Comparison of ENCODE assay signal across 14 cellular contexts in genomic region chr7:105890290-105890997, GRCh38. TPM values are rescaled to one million over a fixed set of nuclear protein-coding genes. Genes with fewer than 3 reads are reported as not detected.
DNase-seq lines count a peak whose midpoint lies in the region; ATAC-seq, FAIRE-seq and TF ChIP-seq lines count a peak whose summit lies in the region.
"Had no signal": no experiment of that assay in that cellular context is flagged by ENCODE, and none has a peak within 500 bp of the region (broad histone marks: within the 10 kb centered on the region; RNA-seq: fewer than 3 reads in every experiment).

No MANE protein-coding gene starts in this region.

- H3K9me3 Mint-ChIP-seq in activated CD4-positive, alpha-beta T cell treated with anti-CD3 and anti-CD28 coated beads for 36 hours (ENCODE audit: low read depth), result no peaks in the 10 kb centered on the region
- no peaks in the 10 kb centered on the region for H3K9me3 Mint-ChIP-seq in activated CD4-positive, alpha-beta T cell treated with anti-CD3 and anti-CD28 coated beads, Interleukin-2, amount 10 ng/mL, durations not matched to agents 24 days and 14 days
- H3K9me3 Mint-ChIP-seq in activated CD8-positive, alpha-beta T cell treated with anti-CD3 and anti-CD28 coated beads for 36 hours, result peaks cover 3% of the 10 kb centered on the region
- H3K9me3 Mint-ChIP-seq: H9 had no signal

- H4K20me1 ChIP-seq in smooth muscle cell (ENCODE audit: low read depth), result no peaks in the 10 kb centered on the region

- H3K4me1 ChIP-seq in smooth muscle cell (ENCODE audit: low read depth) (peaks cover 4% of the 10 kb centered on the region), vagina (no peaks in the 10 kb centered on the region)

- POLR2A ChIA-PET in activated CD4-positive, alpha-beta T cell treated with anti-CD3 and anti-CD28 coated beads for 36 hours (lab: Charles Lee), result no interaction called here
- POLR2A ChIA-PET in activated CD8-positive, alpha-beta T cell treated with anti-CD3 and anti-CD28 coated beads for 36 hours (lab: Charles Lee), result interaction anchor here (1.1 kb wide), 1 partner anchor 14 kb away, joined by 5 read pairs; no protein-coding TSS in a partner anchor

- H3K27ac Mint-ChIP-seq in activated CD4-positive, alpha-beta T cell treated with anti-CD3 and anti-CD28 coated beads for 36 hours, result no peak overlapping the region
- H3K27ac Mint-ChIP-seq in activated CD4-positive, alpha-beta T cell treated with anti-CD3 and anti-CD28 coated beads, Interleukin-2, amount 10 ng/mL, durations not matched to agents 24 days and 14 days, result no peak overlapping the region
- H3K27ac Mint-ChIP-seq in activated CD8-positive, alpha-beta T cell treated with anti-CD3 and anti-CD28 coated beads for 36 hours, result no peak overlapping the region
- H3K27ac Mint-ChIP-seq: H9 had no signal

- H2AFZ ChIP-seq in smooth muscle cell (ENCODE audit: low read depth), result no peak overlapping the region

- CTCF ChIA-PET in activated CD4-positive, alpha-beta T cell treated with anti-CD3 and anti-CD28 coated beads for 36 hours (lab: Charles Lee), result interaction anchor here (0.6 to 1.1 kb wide), 4 partner anchors 85 to 128 kb away, joined by 3 to 4 read pairs (median 3); no protein-coding TSS in a partner anchor
- CTCF ChIA-PET in activated CD8-positive, alpha-beta T cell treated with anti-CD3 and anti-CD28 coated beads for 36 hours (lab: Charles Lee), result interaction anchor here (1.2 to 2.0 kb wide), 2 partner anchors 13 to 119 kb away, joined by 3 to 6 read pairs; no protein-coding TSS in a partner anchor

- peaks cover 3% of the 10 kb centered on the region for H3K27me3 Mint-ChIP-seq in activated CD4-positive, alpha-beta T cell treated with anti-CD3 and anti-CD28 coated beads for 36 hours
- peaks cover 29% of the 10 kb centered on the region for H3K27me3 Mint-ChIP-seq in activated CD4-positive, alpha-beta T cell treated with anti-CD3 and anti-CD28 coated beads, Interleukin-2, amount 10 ng/mL, durations not matched to agents 24 days and 14 days
- no peaks in the 10 kb centered on the region for H3K27me3 Mint-ChIP-seq in activated CD8-positive, alpha-beta T cell treated with anti-CD3 and anti-CD28 coated beads for 36 hours

- H3K4me3 Mint-ChIP-seq in activated CD4-positive, alpha-beta T cell treated with anti-CD3 and anti-CD28 coated beads for 36 hours, result no peak overlapping the region
- no peak overlapping the region for H3K4me3 Mint-ChIP-seq in activated CD4-positive, alpha-beta T cell treated with anti-CD3 and anti-CD28 coated beads, Interleukin-2, amount 10 ng/mL, durations not matched to agents 24 days and 14 days
- H3K4me3 Mint-ChIP-seq in activated CD8-positive, alpha-beta T cell treated with anti-CD3 and anti-CD28 coated beads for 36 hours, result no peak overlapping the region
- H3K4me3 Mint-ChIP-seq: H9 had no signal

- H3K79me2 ChIP-seq in smooth muscle cell (ENCODE audit: low read depth), result no peaks in the 10 kb centered on the region

- H3K9ac ChIP-seq in smooth muscle cell (ENCODE audit: low read depth), result no peak overlapping the region

- FAIRE-seq in bronchial epithelial cell (lab: Jason Lieb, UNC), result no peak
- FAIRE-seq: endothelial cell of umbilical vein had no signal

- no peak for TF ChIP-seq CTCF in activated CD8-positive, alpha-beta T cell treated with anti-CD3 and anti-CD28 coated beads for 36 hours (IDR thresholded peaks at IDR 0.05)
- TF ChIP-seq CTCF in bronchial epithelial cell (IDR thresholded peaks at IDR 0.05; ENCODE audit: insufficient read depth, low read length, severe bottlenecking) (no peak), smooth muscle cell (IDR thresholded peaks at IDR 0.05; ENCODE audit: borderline replicate concordance, insufficient read depth, poor library complexity, severe bottlenecking) (no peak), vagina (IDR thresholded peaks at IDR 0.05) (no peak)

- DNase-seq in activated CD4-positive, alpha-beta T cell treated with anti-CD3 and anti-CD28 coated beads for 36 hours, result peak; percentile 73
- DNase-seq in activated CD4-positive, alpha-beta T cell treated with anti-CD3 and anti-CD28 coated beads, Interleukin-2, amount 10 ng/mL, durations not matched to agents 24 days and 14 days, result no peak
- DNase-seq in activated CD8-positive, alpha-beta T cell treated with anti-CD3 and anti-CD28 coated beads for 36 hours, result peak; percentile 84
- DNase-seq in bronchial epithelial cell (ENCODE audit: low read depth), result peak; percentile 64
- no peak for DNase-seq in smooth muscle cell (lab: John Stamatoyannopoulos, UW; ENCODE audit: unreplicated experiment)
- no peak for DNase-seq in vagina (ENCODE audit: extremely low spot score in 2 of 2)
- no peak for DNase-seq in globus pallidus (ENCODE audit: low spot score)
- DNase-seq: central memory CD4-positive, alpha-beta T cell; H9; hippocampal formation; NCI-H187 treated with DMSO at 0.1 percent for 48 hours; transverse colon had no signal

- H3K4me3 ChIP-seq in bronchial epithelial cell (ENCODE audit: low read depth, low read length) (no peak overlapping the region), smooth muscle cell (no peak overlapping the region), vagina (no peak overlapping the region)
- H3K4me3 ChIP-seq: transverse colon had no signal

- no peak overlapping the region for H3K27ac ChIP-seq in smooth muscle cell (ENCODE audit: low read depth)
- H3K27ac ChIP-seq in vagina, result no peak overlapping the region
- H3K27ac ChIP-seq: transverse colon had no signal

- no peaks in the 10 kb centered on the region for H3K9me3 ChIP-seq in smooth muscle cell (replicated peaks; ENCODE audit: low read depth)
- H3K9me3 ChIP-seq in vagina, result no peaks in the 10 kb centered on the region
- H3K9me3 ChIP-seq: transverse colon had no signal

- 34% methylated on average over 4 of the region's 4 CpGs for WGBS in smooth muscle cell (ENCODE audit: low lambda C conversion rate)

- H3K36me3 ChIP-seq in bronchial epithelial cell (ENCODE audit: control insufficient read depth, insufficient read depth, low read length) (no peaks in the 10 kb centered on the region), smooth muscle cell (ENCODE audit: low read depth) (no peaks in the 10 kb centered on the region), vagina (no peaks in the 10 kb centered on the region)
- H3K36me3 ChIP-seq: transverse colon had no signal

- H3K4me2 ChIP-seq in smooth muscle cell, result peak overlapping the region; percentile 24

- H3F3A ChIP-seq in smooth muscle cell (ENCODE audit: low read depth), result no peaks in the 10 kb centered on the region

- H3K27me3 ChIP-seq in bronchial epithelial cell (ENCODE audit: control insufficient read depth, insufficient read depth, low read length), result no peaks in the 10 kb centered on the region
- H3K27me3 ChIP-seq in smooth muscle cell (ENCODE audit: low read depth), result no peaks in the 10 kb centered on the region
- H3K27me3 ChIP-seq in vagina, result no peaks in the 10 kb centered on the region
- H3K27me3 ChIP-seq: transverse colon had no signal

- peak; percentile 89 for ATAC-seq in activated CD4-positive, alpha-beta T cell treated with anti-CD3 and anti-CD28 coated beads for 36 hours
- ATAC-seq in activated CD8-positive, alpha-beta T cell treated with anti-CD3 and anti-CD28 coated beads for 36 hours, result peak; percentile 91
- ATAC-seq in HG03135 (IDR thresholded peaks at IDR 0.05; ENCODE audit: unreplicated experiment), result no peak

- intact Hi-C loops in activated CD4-positive, alpha-beta T cell treated with anti-CD3 and anti-CD28 coated beads for 36 hours (cut with DNase I, micrococcal nuclease), result loop anchor here (1.0 to 5.0 kb wide), 4 partner anchors 37 to 81 kb away; no protein-coding TSS in a partner anchor
- intact Hi-C loops in activated CD4-positive, alpha-beta T cell treated with anti-CD3 and anti-CD28 coated beads, Interleukin-2, amount 10 ng/mL, durations not matched to agents 24 days and 14 days (cut with micrococcal nuclease), result loop anchor here (1.0 kb wide), 2 partner anchors 35 to 81 kb away; no protein-coding TSS in a partner anchor
- intact Hi-C loops in activated CD8-positive, alpha-beta T cell treated with anti-CD3 and anti-CD28 coated beads for 36 hours (cut with micrococcal nuclease), result loop anchor here (1.0 kb wide), 1 partner anchor 35 kb away; no protein-coding TSS in a partner anchor
- intact Hi-C loops in vagina (cut with DNase I), result no loop called here

- no peak for TF ChIP-seq POLR2A in vagina (IDR thresholded peaks at IDR 0.05)

- H3K36me3 Mint-ChIP-seq in activated CD4-positive, alpha-beta T cell treated with anti-CD3 and anti-CD28 coated beads for 36 hours (ENCODE audit: low read depth), result peaks cover 5% of the 10 kb centered on the region
- H3K36me3 Mint-ChIP-seq in activated CD4-positive, alpha-beta T cell treated with anti-CD3 and anti-CD28 coated beads, Interleukin-2, amount 10 ng/mL, durations not matched to agents 24 days and 14 days (ENCODE audit: low read depth), result no peaks in the 10 kb centered on the region
- no peaks in the 10 kb centered on the region for H3K36me3 Mint-ChIP-seq in activated CD8-positive, alpha-beta T cell treated with anti-CD3 and anti-CD28 coated beads for 36 hours (ENCODE audit: low read depth)

- peaks cover 27% of the 10 kb centered on the region for H3K4me1 Mint-ChIP-seq in activated CD4-positive, alpha-beta T cell treated with anti-CD3 and anti-CD28 coated beads for 36 hours
- peaks cover 8% of the 10 kb centered on the region for H3K4me1 Mint-ChIP-seq in activated CD4-positive, alpha-beta T cell treated with anti-CD3 and anti-CD28 coated beads, Interleukin-2, amount 10 ng/mL, durations not matched to agents 24 days and 14 days
- peaks cover 28% of the 10 kb centered on the region for H3K4me1 Mint-ChIP-seq in activated CD8-positive, alpha-beta T cell treated with anti-CD3 and anti-CD28 coated beads for 36 hours (ENCODE audit: low read depth)

RNA-seq across cellular contexts. Expression of gene ATXN7L1, which starts 14.0 kb away (rescaled TPM):
- 10 to 100 TPM; 11.2 to 16.9 TPM for total RNA-seq in activated CD4-positive, alpha-beta T cell treated with anti-CD3 and anti-CD28 coated beads for 36 hours
- 8.5 and 9.8 TPM in 2 replicates for total RNA-seq in activated CD4-positive, alpha-beta T cell treated with anti-CD3 and anti-CD28 coated beads, Interleukin-2, amount 10 ng/mL, durations not matched to agents 24 days and 14 days
- total RNA-seq in activated CD8-positive, alpha-beta T cell treated with anti-CD3 and anti-CD28 coated beads for 36 hours, result 1 to 10 TPM; 4.8 to 5.3 TPM
- 2.4 and 4.2 TPM in 2 replicates for total RNA-seq in bronchial epithelial cell
- total RNA-seq in smooth muscle cell, result 3.3 and 16.3 TPM in 2 replicates
- polyA plus RNA-seq in smooth muscle cell, result 4.4 and 7.3 TPM in 2 replicates
- 16.2 TPM for total RNA-seq in vagina

Comparison
In these comparisons a context has a peak if more than half of its experiments do, and no peak if none do; other contexts are left out.
1. DNase-seq: peak in activated CD4-positive, alpha-beta T cell treated with anti-CD3 and anti-CD28 coated beads for 36 hours (single experiment), activated CD8-positive, alpha-beta T cell treated with anti-CD3 and anti-CD28 coated beads for 36 hours (single experiment) and bronchial epithelial cell (single experiment); none in activated CD4-positive, alpha-beta T cell treated with anti-CD3 and anti-CD28 coated beads, Interleukin-2, amount 10 ng/mL, durations not matched to agents 24 days and 14 days (single experiment), smooth muscle cell (single experiment), vagina (0 of 2) and globus pallidus (single experiment).